16 cellular contexts compared by ENCODE assay signal in the genomic region with DNA sequence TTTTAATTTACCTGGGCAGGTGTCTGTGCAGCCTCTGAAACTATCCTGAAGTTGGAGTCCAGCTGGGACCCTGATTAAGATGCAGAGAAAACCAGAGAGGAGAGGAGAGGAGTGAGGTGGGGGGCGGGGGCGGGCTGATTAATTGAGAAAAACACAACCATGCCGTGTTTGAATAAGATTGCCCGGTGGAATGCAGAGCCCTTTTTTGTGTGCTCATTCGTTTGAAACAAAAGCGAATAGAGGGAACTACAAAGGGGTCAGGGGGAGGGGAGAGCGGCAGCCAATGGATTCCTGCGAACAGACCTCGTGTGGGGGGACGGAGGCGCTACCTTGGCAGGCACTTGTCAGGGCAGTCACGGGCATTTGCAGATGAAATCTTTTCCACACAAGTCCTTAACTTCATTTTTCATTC.
DNase-seq lines count a peak whose midpoint lies in the region; TF ChIP-seq lines count a peak whose summit lies in the region.
"Had no signal": no experiment of that assay in that cellular context is flagged by ENCODE, and none has a peak within 500 bp of the region (broad histone marks: within the 10 kb centered on the region; RNA-seq: fewer than 3 reads in every experiment).

No MANE protein-coding gene starts in this region.

- H3K36me3 Mint-ChIP-seq in MCF 10A (ENCODE audit: insufficient read depth, unreplicated experiment) (peaks cover 57% of the 10 kb centered on the region), mesothelial cell of epicardium (peaks cover 2% of the 10 kb centered on the region)
- H3K36me3 Mint-ChIP-seq: activated naive CD8-positive, alpha-beta T cell had no signal

- CTCF ChIA-PET in MCF 10A (lab: Yijun Ruan, JAX): no interaction called here
- CTCF ChIA-PET in mammary epithelial cell (lab: Charles Lee; ENCODE audit: low non-redundant PET): no interaction called here

- H3K36me3 ChIP-seq in mammary epithelial cell (ENCODE audit: insufficient read depth, low read length): no peaks in the 10 kb centered on the region
- no peaks in the 10 kb centered on the region for H3K36me3 ChIP-seq in left ventricle myocardium inferior
- H3K36me3 ChIP-seq: WERI-Rb-1 had no signal

- H3K4me3 Mint-ChIP-seq in MCF 10A (ENCODE audit: unreplicated experiment) (no peak overlapping the region), mesothelial cell of epicardium (peak overlapping the region; percentile 30)
- H3K4me3 Mint-ChIP-seq: activated naive CD8-positive, alpha-beta T cell; naive thymus-derived CD8-positive, alpha-beta T cell had no signal

- no peak overlapping the region for H3K9ac ChIP-seq in mammary epithelial cell (ENCODE audit: insufficient read depth, low read length)
- H3K9ac ChIP-seq: KMS-11 had no signal

- H3K4me1 ChIP-seq in mammary epithelial cell (ENCODE audit: insufficient read depth, low read length) (no peaks in the 10 kb centered on the region), left ventricle myocardium inferior (no peaks in the 10 kb centered on the region)
- H3K4me1 ChIP-seq: testis had no signal

- H3K9me3 Mint-ChIP-seq in MCF 10A (ENCODE audit: unreplicated experiment) (no peaks in the 10 kb centered on the region), mesothelial cell of epicardium (peaks cover 9% of the 10 kb centered on the region)

- H2AFZ ChIP-seq in mammary epithelial cell (ENCODE audit: low read depth, low read length): no peak overlapping the region

- dilution Hi-C loops in mammary epithelial cell (cut with HindIII; ENCODE audit: low sequenced_read_pairs): no loop called here

- no peak overlapping the region for H3K4me2 ChIP-seq in mammary epithelial cell (ENCODE audit: insufficient read depth, low read depth, low read length)
- H3K4me2 ChIP-seq: KMS-11 had no signal

- no peak for DNase-seq in MCF 10A (ENCODE audit: unreplicated experiment)
- DNase-seq in mammary epithelial cell: no peak
- peak in 2 of 10 donors; percentile 20 to 36 for DNase-seq in dorsolateral prefrontal cortex
- DNase-seq in mesothelial cell of epicardium (ENCODE audit: low spot score in 2 of 2, unreplicated experiment in 2 of 2): no peak
- no peak for DNase-seq in left ventricle myocardium inferior
- DNase-seq in NCI-H345 treated with DMSO at 0.1 percent for 48 hours (lab: John Stamatoyannopoulos, UW; ENCODE audit: unreplicated experiment): no peak
- no peak for DNase-seq in stimulated activated CD4-positive, alpha-beta T cell treated with anti-CD3 and anti-CD28 coated beads, Interleukin-15, amount 100 ng/mL, for 24 hours
- DNase-seq in NCI-H526 treated with DMSO at 0.1 percent for 48 hours (lab: John Stamatoyannopoulos, UW): no peak
- DNase-seq: ACHN; naive thymus-derived CD8-positive, alpha-beta T cell; NCI-H187; testis; WERI-Rb-1 had no signal

- 90% methylated on average over 6 of the region's 12 CpGs for WGBS in mammary epithelial cell (ENCODE audit: low coverage, missing lambda C conversion rate)

- H3K27ac Mint-ChIP-seq in MCF 10A (ENCODE audit: low read depth, unreplicated experiment): peak overlapping the region; percentile 22
- H3K27ac Mint-ChIP-seq in mesothelial cell of epicardium: peak overlapping the region; percentile 92
- H3K27ac Mint-ChIP-seq: activated naive CD8-positive, alpha-beta T cell; naive thymus-derived CD8-positive, alpha-beta T cell had no signal

- intact Hi-C loops in MCF 10A (cut with micrococcal nuclease): no loop called here
- intact Hi-C loops in mammary epithelial cell (cut with micrococcal nuclease): no loop called here
- intact Hi-C loops in dorsolateral prefrontal cortex (cut with DNase I): no loop called here
- intact Hi-C loops in left ventricle myocardium inferior (cut with micrococcal nuclease): no loop called here

- H3K79me2 ChIP-seq in mammary epithelial cell (ENCODE audit: insufficient read depth, low read length): peaks cover 94% of the 10 kb centered on the region

- H3K27ac ChIP-seq in mammary epithelial cell (ENCODE audit: insufficient read depth, low read depth, low read length) (no peak overlapping the region), dorsolateral prefrontal cortex (peak overlapping the region in 31 of 59 donors; percentile 1 to 83 (median 58)), left ventricle myocardium inferior (replicated peaks) (no peak overlapping the region)
- H3K27ac ChIP-seq: coronary artery, KMS-11, testis, WERI-Rb-1 had no signal

- in situ Hi-C loops in mammary epithelial cell (cut with MboI; ENCODE audit: low sequenced_read_pairs in 2 of 2): no loop called here

- H3K4me1 Mint-ChIP-seq in MCF 10A (ENCODE audit: insufficient read depth, unreplicated experiment) (peaks cover 6% of the 10 kb centered on the region), mesothelial cell of epicardium (peaks cover 59% of the 10 kb centered on the region)
- H3K4me1 Mint-ChIP-seq: naive thymus-derived CD8-positive, alpha-beta T cell had no signal

- H3K4me3 ChIP-seq in mammary epithelial cell (replicated peaks in 1 of 3; ENCODE audit: insufficient read depth in 1 of 3, low read depth in 2 of 3, low read length in 3 of 3) (no peak overlapping the region), dorsolateral prefrontal cortex (peak overlapping the region in 1 of 59 donors; percentile 5), left ventricle myocardium inferior (no peak overlapping the region)
- H3K4me3 ChIP-seq: coronary artery, testis had no signal

- H3K27me3 Mint-ChIP-seq in MCF 10A (ENCODE audit: insufficient read depth, unreplicated experiment) (no peaks in the 10 kb centered on the region), mesothelial cell of epicardium (ENCODE audit: low read depth) (no peaks in the 10 kb centered on the region)

- H4K20me1 ChIP-seq in mammary epithelial cell (ENCODE audit: insufficient read depth, low read length): peaks cover 6% of the 10 kb centered on the region

- POLR2A ChIA-PET in MCF 10A (lab: Yijun Ruan, JAX): interaction anchor here (0.7 kb wide), 1 partner anchor 20 kb away, joined by 3 read pairs; no protein-coding TSS in a partner anchor

- BruUV-seq in MCF 10A (replicated peaks; lab: Mats Ljungman, UMichigan) (no TSS peak), mammary epithelial cell (replicated peaks; lab: Mats Ljungman, UMichigan) (no TSS peak)

- TF ChIP-seq CTCF in MCF 10A (IDR thresholded peaks at IDR 0.05; ENCODE audit: unreplicated experiment) (no peak), mammary epithelial cell (conservative IDR thresholded peaks at IDR 0.05 in 1 of 2, IDR thresholded peaks at IDR 0.05 in 1 of 2; ENCODE audit: extremely low read depth in 1 of 2, insufficient read depth in 1 of 2, low read depth in 1 of 2, low read length in 2 of 2) (no peak), dorsolateral prefrontal cortex (IDR thresholded peaks at IDR 0.05 in 54 of 56, conservative IDR thresholded peaks at IDR 0.05 in 2 of 56; ENCODE audit: low read depth in 1 of 56, partially characterized antibody in 56 of 56) (no peak), mesothelial cell of epicardium (IDR thresholded peaks at IDR 0.05; ENCODE audit: unreplicated experiment) (no peak), left ventricle myocardium inferior (IDR thresholded peaks at IDR 0.05; ENCODE audit: borderline replicate concordance) (no peak)

- no peaks in the 10 kb centered on the region for H3K27me3 ChIP-seq in mammary epithelial cell (ENCODE audit: insufficient read depth, low read length)
- H3K27me3 ChIP-seq in dorsolateral prefrontal cortex: peaks cover 0 to 14% (median 0%) of the 10 kb centered on the region in 45 donors
- H3K27me3 ChIP-seq in left ventricle myocardium inferior (ENCODE audit: low read depth): peaks cover 53% of the 10 kb centered on the region
- H3K27me3 ChIP-seq: testis had no signal

- H3K9me3 ChIP-seq in mammary epithelial cell (replicated peaks; ENCODE audit: insufficient read depth, low read length) (no peaks in the 10 kb centered on the region), left ventricle myocardium inferior (replicated peaks) (peaks cover 20% of the 10 kb centered on the region)
- H3K9me3 ChIP-seq: testis had no signal

Comparison
In these comparisons a context has a peak if more than half of its experiments do, and no peak if none do; other contexts are left out.
1. H3K27ac ChIP-seq: peak in dorsolateral prefrontal cortex (31 of 59); none in mammary epithelial cell (single experiment) and left ventricle myocardium inferior (single experiment).